In the genomic region with DNA sequence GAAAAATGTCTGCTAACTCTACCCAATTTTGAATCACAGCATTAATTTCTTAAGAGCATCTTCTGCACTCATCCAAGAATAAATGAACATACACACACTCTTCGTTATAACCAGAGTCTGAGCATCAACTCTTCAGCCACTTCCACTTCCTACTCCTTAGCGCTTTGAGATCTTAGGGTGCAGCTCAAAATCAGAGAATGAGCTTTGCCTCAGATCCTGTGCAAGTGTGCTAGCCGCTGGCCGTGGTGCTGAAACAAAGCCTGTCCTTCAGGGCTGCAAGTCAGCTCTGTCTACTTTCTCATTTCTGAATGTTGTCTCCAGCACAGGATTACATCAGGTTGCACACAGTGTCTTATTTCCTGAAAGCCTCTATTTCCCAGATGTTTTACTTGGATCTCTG, we compare ENCODE assay signal across 11 cellular contexts.
A peak's percentile ranks its signal among the peaks of the same experiment; 100 is the strongest.
DNase-seq lines count a peak whose midpoint lies in the region; ATAC-seq, FAIRE-seq and TF ChIP-seq lines count a peak whose summit lies in the region.
"Had no signal": no experiment of that assay in that cellular context is flagged by ENCODE, and none has a peak within 500 bp of the region (broad histone marks: within the 10 kb centered on the region; RNA-seq: fewer than 3 reads in every experiment).

No MANE protein-coding gene starts in this region.

- intact Hi-C loops in activated T-helper 2 cell treated with anti-CD3 and anti-CD28 coated beads, Interferon-gamma antibody, Interleukin-2, Interleukin-4, amounts not matched to agents 10 μg/mL and 5 μg/mL and 100 μg/mL, durations not matched to agents 14 hours and 24 hours and 36 hours (cut with micrococcal nuclease) = no loop called here
- intact Hi-C loops in left colon (cut with DNase I, micrococcal nuclease) = no loop called here

- no peak for TF ChIP-seq CTCF in DND-41 (IDR thresholded peaks at IDR 0.05; ENCODE audit: borderline replicate concordance, extremely low read depth, low read length, poor library complexity, severe bottlenecking)

- H3K79me2 ChIP-seq in DND-41 (ENCODE audit: insufficient read depth, low read length) = no peaks in the 10 kb centered on the region

- no peaks in the 10 kb centered on the region for H3K9me3 ChIP-seq in DND-41 (ENCODE audit: insufficient read depth, low read length, severe bottlenecking)

- H3K27ac ChIP-seq in DND-41 (ENCODE audit: low read length) = no peak overlapping the region

- no peaks in the 10 kb centered on the region for H3K27me3 ChIP-seq in DND-41 (ENCODE audit: insufficient read depth, low read length, poor library complexity)

- ATAC-seq in DND-41 (ENCODE audit: insufficient read depth, low read depth) = peak; percentile 79
- ATAC-seq in left colon = peak; percentile 54
- no peak for ATAC-seq in GM21529 (IDR thresholded peaks at IDR 0.05; ENCODE audit: unreplicated experiment)
- ATAC-seq in GM21367 (IDR thresholded peaks at IDR 0.05; ENCODE audit: unreplicated experiment) = no peak
- ATAC-seq in HG03280 (IDR thresholded peaks at IDR 0.05; ENCODE audit: unreplicated experiment) = no peak
- ATAC-seq in HG03159 (IDR thresholded peaks at IDR 0.05; ENCODE audit: unreplicated experiment) = no peak
- ATAC-seq: activated T-helper 17 cell treated with anti-CD3 and anti-CD28 coated beads, Interleukin-2, amount 50 U/mL, for 72 hours had no signal

- H3K4me1 Mint-ChIP-seq in activated T-helper 2 cell treated with anti-CD3 and anti-CD28 coated beads, Interferon-gamma antibody, Interleukin-2, Interleukin-4, amounts not matched to agents 10 μg/mL and 5 μg/mL and 100 μg/mL, durations not matched to agents 14 hours and 24 hours and 36 hours (ENCODE audit: low read depth) = no peaks in the 10 kb centered on the region
- H3K4me1 Mint-ChIP-seq: activated T-helper 17 cell treated with anti-CD3 and anti-CD28 coated beads, Interleukin-2, amount 50 U/mL, for 72 hours had no signal

- H2AFZ ChIP-seq in DND-41 (ENCODE audit: low read depth, low read length) = no peak overlapping the region

- no peaks in the 10 kb centered on the region for H3K27me3 Mint-ChIP-seq in activated T-helper 2 cell treated with anti-CD3 and anti-CD28 coated beads, Interferon-gamma antibody, Interleukin-2, Interleukin-4, amounts not matched to agents 10 μg/mL and 5 μg/mL and 100 μg/mL, durations not matched to agents 14 hours and 24 hours and 36 hours (ENCODE audit: low read depth)

- DNase-seq in DND-41 (peak; percentile 75), HTR-8/SVneo (ENCODE audit: insufficient read length, low spot score) (peak; percentile 45), left colon (peak in 1 of 2 donors; percentile 56)
- peak; percentile 13 for DNase-seq in activated T-helper 2 cell treated with anti-CD3 and anti-CD28 coated beads, Interferon-gamma antibody, Interleukin-2, Interleukin-4, amounts not matched to agents 10 μg/mL and 5 μg/mL and 100 μg/mL, durations not matched to agents 14 hours and 24 hours and 36 hours (ENCODE audit: low spot score)
- DNase-seq: NCI-H187 had no signal

- no peak overlapping the region for H3K4me2 ChIP-seq in DND-41 (ENCODE audit: insufficient read depth, low read length)

- no peak overlapping the region for H3K27ac Mint-ChIP-seq in activated T-helper 2 cell treated with anti-CD3 and anti-CD28 coated beads, Interferon-gamma antibody, Interleukin-2, Interleukin-4, amounts not matched to agents 10 μg/mL and 5 μg/mL and 100 μg/mL, durations not matched to agents 14 hours and 24 hours and 36 hours
- H3K27ac Mint-ChIP-seq: activated T-helper 17 cell treated with anti-CD3 and anti-CD28 coated beads, Interleukin-2, amount 50 U/mL, for 72 hours had no signal

- H3K9me3 Mint-ChIP-seq in activated T-helper 2 cell treated with anti-CD3 and anti-CD28 coated beads, Interferon-gamma antibody, Interleukin-2, Interleukin-4, amounts not matched to agents 10 μg/mL and 5 μg/mL and 100 μg/mL, durations not matched to agents 14 hours and 24 hours and 36 hours = no peaks in the 10 kb centered on the region

- H3K36me3 Mint-ChIP-seq in activated T-helper 2 cell treated with anti-CD3 and anti-CD28 coated beads, Interferon-gamma antibody, Interleukin-2, Interleukin-4, amounts not matched to agents 10 μg/mL and 5 μg/mL and 100 μg/mL, durations not matched to agents 14 hours and 24 hours and 36 hours (ENCODE audit: low read depth) = no peaks in the 10 kb centered on the region

- no peak overlapping the region for H3K4me3 ChIP-seq in DND-41 (ENCODE audit: low read depth in 1 of 2, low read length in 2 of 2)
- H3K4me3 ChIP-seq: lung had no signal

- no peaks in the 10 kb centered on the region for H3K4me1 ChIP-seq in DND-41 (ENCODE audit: insufficient read depth, low read length)

- no peak overlapping the region for H3K4me3 Mint-ChIP-seq in activated T-helper 2 cell treated with anti-CD3 and anti-CD28 coated beads, Interferon-gamma antibody, Interleukin-2, Interleukin-4, amounts not matched to agents 10 μg/mL and 5 μg/mL and 100 μg/mL, durations not matched to agents 14 hours and 24 hours and 36 hours (ENCODE audit: low read depth)
- H3K4me3 Mint-ChIP-seq: activated T-helper 17 cell treated with anti-CD3 and anti-CD28 coated beads, Interleukin-2, amount 50 U/mL, for 72 hours had no signal

- FAIRE-seq in HTR-8/SVneo (lab: Jason Lieb, UNC) = no peak

- peaks cover 6% of the 10 kb centered on the region; the same call in 1 of the 2 replicates for H4K20me1 ChIP-seq in DND-41 (ENCODE audit: insufficient read depth, low read length)

- no peaks in the 10 kb centered on the region for H3K36me3 ChIP-seq in DND-41 (ENCODE audit: insufficient read depth, low read length)

- H3K9ac ChIP-seq in DND-41 (ENCODE audit: low read depth, low read length) = no peak overlapping the region

Comparison
In these comparisons a context has a peak if more than half of its experiments do, and no peak if none do; other contexts are left out.
1. ATAC-seq: peak in DND-41 (single experiment) and left colon (single experiment); none in GM21529 (single experiment), GM21367 (single experiment), HG03280 (single experiment) and HG03159 (single experiment).